ENCODE assay signal across 1 cellular context in genomic region chr2:17539993-17540812, GRCh38.
A peak's percentile ranks its signal among the peaks of the same experiment; 100 is the strongest.
TF ChIP-seq lines count a peak whose summit lies in the region.

Gene VSNL1, plus strand, starts transcription at chr2:17540696. Its CDS starts 51,379 bp downstream, at chr2:17592075.

TF ChIP-seq in HepG2, 621 proteins besides CTCF, POLR2A, EP300 and RAD21 (continued from another document and continues in another):
- TF ChIP-seq FOXO1 (CRISPR knock-in tag; IDR thresholded peaks at IDR 0.05) = peak; percentile 35; the same call in 1 of the 2 replicates
- peak; percentile 39 for TF ChIP-seq KDM3A (CRISPR knock-in tag; IDR thresholded peaks at IDR 0.05; ENCODE audit: low read depth)
- no peak for TF ChIP-seq ZNF737 (CRISPR knock-in tag; IDR thresholded peaks at IDR 0.05; ENCODE audit: borderline replicate concordance)
- peak; percentile 97 for TF ChIP-seq ZNF337 (CRISPR knock-in tag; IDR thresholded peaks at IDR 0.05; ENCODE audit: borderline replicate concordance, low read depth)
- no peak for TF ChIP-seq HOXD1 (CRISPR knock-in tag; IDR thresholded peaks at IDR 0.05)
- peak; percentile 86 for TF ChIP-seq ZMYM4 (CRISPR knock-in tag; IDR thresholded peaks at IDR 0.05)
- TF ChIP-seq ZNF816 (CRISPR knock-in tag; IDR thresholded peaks at IDR 0.05; ENCODE audit: borderline replicate concordance) = no peak; the same call in 1 of the 2 replicates
- TF ChIP-seq REL (CRISPR knock-in tag; conservative IDR thresholded peaks at IDR 0.05) = 0 out of 2 replicates have a peak, but pooled peaks have one; percentile 59
- TF ChIP-seq BATF2 (CRISPR knock-in tag; IDR thresholded peaks at IDR 0.05) = no peak
- TF ChIP-seq SP5 (CRISPR knock-in tag; IDR thresholded peaks at IDR 0.05; ENCODE audit: borderline replicate concordance, low read depth) = peak; percentile 58
- TF ChIP-seq RARA (CRISPR knock-in tag; IDR thresholded peaks at IDR 0.05) = peak; percentile 41; the same call in 1 of the 2 replicates
- TF ChIP-seq IRF1 (CRISPR knock-in tag; IDR thresholded peaks at IDR 0.05; ENCODE audit: low read depth) = no peak
- TF ChIP-seq ZNF512 (CRISPR knock-in tag; IDR thresholded peaks at IDR 0.05) = no peak
- no peak for TF ChIP-seq SMARCE1 (IDR thresholded peaks at IDR 0.05; ENCODE audit: borderline replicate concordance)
- 0 out of 2 replicates have a peak, but pooled peaks have one; percentile 59 for TF ChIP-seq SETDB1 (CRISPR knock-in tag; IDR thresholded peaks at IDR 0.05; ENCODE audit: borderline replicate concordance)
- no peak; the same call in 1 of the 2 replicates for TF ChIP-seq ZFP90 (CRISPR knock-in tag; IDR thresholded peaks at IDR 0.05; ENCODE audit: borderline replicate concordance)
- peak; percentile 81; the same call in 1 of the 2 replicates for TF ChIP-seq ZNF33A (CRISPR knock-in tag; IDR thresholded peaks at IDR 0.05; ENCODE audit: borderline replicate concordance)
- TF ChIP-seq RFX3 (CRISPR knock-in tag; IDR thresholded peaks at IDR 0.05) = no peak
- TF ChIP-seq BHLHE40 (IDR thresholded peaks at IDR 0.05; ENCODE audit: low read length) = no peak
- peak; percentile 78; the same call in 1 of the 2 replicates for TF ChIP-seq ZNF766 (CRISPR knock-in tag; IDR thresholded peaks at IDR 0.05; ENCODE audit: borderline replicate concordance)
- peak; percentile 44 for TF ChIP-seq JARID2 (CRISPR knock-in tag; IDR thresholded peaks at IDR 0.05; ENCODE audit: insufficient replicate concordance)
- no peak for TF ChIP-seq ZNF468 (CRISPR knock-in tag; IDR thresholded peaks at IDR 0.05)
- no peak for TF ChIP-seq SIX1 (CRISPR knock-in tag; IDR thresholded peaks at IDR 0.05; ENCODE audit: borderline replicate concordance)
- peak; percentile 85 for TF ChIP-seq GATAD2A (CRISPR knock-in tag; IDR thresholded peaks at IDR 0.05)
- no peak for TF ChIP-seq HDAC6 (IDR thresholded peaks at IDR 0.05; ENCODE audit: low read depth, low read length)
- peak; percentile 95 for TF ChIP-seq BRCA1 (CRISPR knock-in tag; IDR thresholded peaks at IDR 0.05)
- TF ChIP-seq ZNF143 (CRISPR knock-in tag; IDR thresholded peaks at IDR 0.05) = peak; percentile 54; the same call in 1 of the 2 replicates
- TF ChIP-seq ZNF280D (CRISPR knock-in tag; IDR thresholded peaks at IDR 0.05) = peak; percentile 63; the same call in 1 of the 2 replicates
- TF ChIP-seq ZNF713 (CRISPR knock-in tag; IDR thresholded peaks at IDR 0.05) = peak; percentile 63; the same call in 1 of the 2 replicates
- TF ChIP-seq ZNF10 (CRISPR knock-in tag; IDR thresholded peaks at IDR 0.05; ENCODE audit: borderline replicate concordance, low read depth) = no peak
- TF ChIP-seq MEF2D (CRISPR knock-in tag; IDR thresholded peaks at IDR 0.05) = no peak; the same call in none of the 2 replicates
- TF ChIP-seq ISL2 (CRISPR knock-in tag; IDR thresholded peaks at IDR 0.05) = peak; percentile 71
- no peak for TF ChIP-seq ZMAT5 (CRISPR knock-in tag; IDR thresholded peaks at IDR 0.05; ENCODE audit: borderline replicate concordance, low read depth)
- TF ChIP-seq ZNF18 (CRISPR knock-in tag; IDR thresholded peaks at IDR 0.05; ENCODE audit: insufficient replicate concordance) = peak; percentile 67
- no peak for TF ChIP-seq ZBTB8A (CRISPR knock-in tag; IDR thresholded peaks at IDR 0.05; ENCODE audit: borderline replicate concordance, low read depth)
- no peak for TF ChIP-seq IKZF5 (CRISPR knock-in tag; IDR thresholded peaks at IDR 0.05)
- TF ChIP-seq RBM22 (optimal IDR thresholded peaks at IDR 0.05; ENCODE audit: low read length) = peak; percentile 5
- TF ChIP-seq FOXA1 (IDR thresholded peaks at IDR 0.05) = no peak
- no peak; the same call in 1 of the 2 replicates for TF ChIP-seq FOXA1 (CRISPR knock-in tag; IDR thresholded peaks at IDR 0.05)
- TF ChIP-seq PRDM15 (CRISPR knock-in tag; IDR thresholded peaks at IDR 0.05) = peak; percentile 99
- peak; percentile 91 for TF ChIP-seq ZNF142 (CRISPR knock-in tag; IDR thresholded peaks at IDR 0.05)
- TF ChIP-seq SALL1 (CRISPR knock-in tag; IDR thresholded peaks at IDR 0.05) = peak; percentile 95
- TF ChIP-seq PTBP1 (IDR thresholded peaks at IDR 0.05; ENCODE audit: low read depth, low read length, poor library complexity, severe bottlenecking) = peak; percentile 64
- peak; percentile 87; the same call in 1 of the 2 replicates for TF ChIP-seq ELF4 (CRISPR knock-in tag; IDR thresholded peaks at IDR 0.05; ENCODE audit: borderline replicate concordance)
- peak; percentile 88 for TF ChIP-seq HNRNPLL (IDR thresholded peaks at IDR 0.05; ENCODE audit: low read depth, low read length, poor library complexity, severe bottlenecking)
- TF ChIP-seq GABPA (IDR thresholded peaks at IDR 0.05; ENCODE audit: low read depth, low read length) = no peak
- TF ChIP-seq GABPA (CRISPR knock-in tag; IDR thresholded peaks at IDR 0.05; ENCODE audit: low read depth) = peak; percentile 65
